Comparison of ENCODE assay signal across 18 cellular contexts in genomic region chr19:10146142-10146541, GRCh38. TPM values are rescaled to one million over a fixed set of nuclear protein-coding genes. Genes with fewer than 3 reads are reported as not detected.
DNase-seq lines count a peak whose midpoint lies in the region; ATAC-seq and TF ChIP-seq lines count a peak whose summit lies in the region.
"Had no signal": no experiment of that assay in that cellular context is flagged by ENCODE, and none has a peak within 500 bp of the region (broad histone marks: within the 10 kb centered on the region; RNA-seq: fewer than 3 reads in every experiment).

No MANE protein-coding gene starts in this region.

- peaks cover 7% of the 10 kb centered on the region for H3K79me1 ChIP-seq in neuronal stem cell (ENCODE audit: low read depth, low read length)

- no peak overlapping the region for H2AK5ac ChIP-seq in neuronal stem cell (ENCODE audit: low read depth, low read length)

- CTCF ChIA-PET in Caco-2 (lab: Charles Lee): no interaction called here
- CTCF ChIA-PET in PC-3 (lab: Charles Lee): interaction anchor here (0.6 kb wide), 1 partner anchor 118 kb away, joined by 8 read pairs; no protein-coding TSS in a partner anchor

- H3K9me3 ChIP-seq in Caco-2 (no peaks in the 10 kb centered on the region), neuronal stem cell (replicated peaks in 1 of 2; ENCODE audit: control insufficient read depth in 2 of 2, insufficient read depth in 1 of 2, low read depth in 1 of 2, low read length in 2 of 2) (no peaks in the 10 kb centered on the region), endodermal cell (ENCODE audit: control insufficient read depth, low read length) (no peaks in the 10 kb centered on the region), PC-3 (ENCODE audit: low read length) (no peaks in the 10 kb centered on the region)
- H3K9me3 ChIP-seq: MG63, SJSA1 had no signal

- H4K8ac ChIP-seq in neuronal stem cell (ENCODE audit: low read depth, low read length): peak overlapping the region; percentile 10

- no peak overlapping the region for H3K23ac ChIP-seq in neuronal stem cell (ENCODE audit: low read depth, low read length, poor library complexity)

- no peak overlapping the region for H3K4ac ChIP-seq in neuronal stem cell (ENCODE audit: low read length)

- no peak overlapping the region for H3K9ac ChIP-seq in neuronal stem cell (ENCODE audit: low read depth, low read length, poor library complexity)
- H3K9ac ChIP-seq in endodermal cell (ENCODE audit: extremely low read depth, low read length, poor library complexity, severe bottlenecking): no peak overlapping the region
- H3K9ac ChIP-seq in PC-3 (ENCODE audit: low read length): no peak overlapping the region

- intact Hi-C loops in Caco-2 (cut with micrococcal nuclease; ENCODE audit: unreplicated experiment) (no loop called here), PC-3 (cut with micrococcal nuclease) (no loop called here)
- intact Hi-C loops in activated T-helper 2 cell treated with anti-CD3 and anti-CD28 coated beads, Interferon-gamma antibody, Interleukin-2, Interleukin-4, amounts not matched to agents 10 μg/mL and 5 μg/mL and 100 μg/mL, durations not matched to agents 14 hours and 24 hours and 36 hours (cut with micrococcal nuclease): no loop called here

- H3K4me1 ChIP-seq in Caco-2 (no peaks in the 10 kb centered on the region), neuronal stem cell (ENCODE audit: control insufficient read depth in 2 of 2, insufficient read depth in 1 of 2, low read depth in 1 of 2, low read length in 2 of 2) (no peaks in the 10 kb centered on the region), endodermal cell (ENCODE audit: control insufficient read depth, insufficient read depth, low read length) (no peaks in the 10 kb centered on the region), PC-3 (ENCODE audit: insufficient read depth, low read length) (no peaks in the 10 kb centered on the region)
- H3K4me1 ChIP-seq: SJSA1 had no signal

- H3K4me3 Mint-ChIP-seq in Caco-2 (ENCODE audit: unreplicated experiment): no peak overlapping the region
- H3K4me3 Mint-ChIP-seq in activated T-helper 2 cell treated with anti-CD3 and anti-CD28 coated beads, Interferon-gamma antibody, Interleukin-2, Interleukin-4, amounts not matched to agents 10 μg/mL and 5 μg/mL and 100 μg/mL, durations not matched to agents 14 hours and 24 hours and 36 hours (ENCODE audit: low read depth): no peak overlapping the region
- H3K4me3 Mint-ChIP-seq in endodermal cell: no peak overlapping the region

- WGBS in neuronal stem cell (ENCODE audit: extremely low coverage in 2 of 2, insufficient read length in 2 of 2, insufficient replicate concordance in 1 of 2), 2 donors: no CpG with 5 or more reads among the region's 14 CpGs
- 89 to 96% methylated on average over 10 to 14 of the region's 14 CpGs for WGBS in endodermal cell (ENCODE audit: insufficient coverage in 1 of 2, insufficient read length in 1 of 2), 2 experiments

- peak overlapping the region; percentile 87 for H3K14ac ChIP-seq in neuronal stem cell (ENCODE audit: low read length)

- H3K4me1 Mint-ChIP-seq in Caco-2 (ENCODE audit: low read depth, unreplicated experiment) (no peaks in the 10 kb centered on the region), endodermal cell (no peaks in the 10 kb centered on the region)
- H3K4me1 Mint-ChIP-seq in activated T-helper 2 cell treated with anti-CD3 and anti-CD28 coated beads, Interferon-gamma antibody, Interleukin-2, Interleukin-4, amounts not matched to agents 10 μg/mL and 5 μg/mL and 100 μg/mL, durations not matched to agents 14 hours and 24 hours and 36 hours (ENCODE audit: low read depth): peaks cover 13% of the 10 kb centered on the region

- peak overlapping the region; percentile 37 to 76 for H3K27ac Mint-ChIP-seq in activated naive CD4-positive, alpha-beta T cell treated with anti-CD3 and anti-CD28 coated beads, Interleukin-2, amount 50 U/mL, for 72 hours
- H3K27ac Mint-ChIP-seq in Caco-2 (ENCODE audit: unreplicated experiment): peak overlapping the region; percentile 32
- H3K27ac Mint-ChIP-seq in activated T-helper 2 cell treated with anti-CD3 and anti-CD28 coated beads, Interferon-gamma antibody, Interleukin-2, Interleukin-4, amounts not matched to agents 10 μg/mL and 5 μg/mL and 100 μg/mL, durations not matched to agents 14 hours and 24 hours and 36 hours: peak overlapping the region; percentile 49
- no peak overlapping the region for H3K27ac Mint-ChIP-seq in endodermal cell

- H2AFZ ChIP-seq in neuronal stem cell (ENCODE audit: low read length) (no peak overlapping the region), PC-3 (ENCODE audit: low read length) (no peak overlapping the region)
- H2AFZ ChIP-seq: PC-9 had no signal

- no peak for DNase-seq in activated naive CD4-positive, alpha-beta T cell treated with anti-CD3 and anti-CD28 coated beads, Interleukin-2, amount 50 U/mL, for 72 hours (ENCODE audit: low spot score in 2 of 2)
- DNase-seq in activated naive CD4-positive, alpha-beta T cell treated with Interleukin-2 at 50 U/mL for 16 hours: no peak
- no peak for DNase-seq in Caco-2
- no peak for DNase-seq in activated T-helper 2 cell treated with anti-CD3 and anti-CD28 coated beads, Interferon-gamma antibody, Interleukin-2, Interleukin-4, amounts not matched to agents 10 μg/mL and 5 μg/mL and 100 μg/mL, durations not matched to agents 14 hours and 24 hours and 36 hours (ENCODE audit: low spot score)
- no peak for DNase-seq in neuronal stem cell (ENCODE audit: low spot score)
- DNase-seq in endodermal cell: no peak
- DNase-seq in PC-3: no peak
- no peak for DNase-seq in COLO829 (ENCODE audit: low spot score)
- DNase-seq: ACHN, AML-193, EL, MG63, NCI-H1092, NCI-H2081 treated with DMSO at 0.1 percent for 48 hours, NCI-H510A, NCI-H82, PC-9 had no signal

- H3K36me3 ChIP-seq in Caco-2 (ENCODE audit: control insufficient read depth, insufficient read depth, low read length): 0 out of 2 replicates have a peak, but pooled peaks cover under 1% of the 10 kb centered on the region
- peaks cover 74 to 95% of the 10 kb centered on the region in 2 donors for H3K36me3 ChIP-seq in neuronal stem cell (replicated peaks in 1 of 2; ENCODE audit: control insufficient read depth in 2 of 2, insufficient read depth in 2 of 2, low read length in 2 of 2)
- peaks cover 84% of the 10 kb centered on the region for H3K36me3 ChIP-seq in endodermal cell (ENCODE audit: control insufficient read depth, insufficient read depth, low read length)
- H3K36me3 ChIP-seq in PC-3 (ENCODE audit: low read depth, low read length): peaks cover 82% of the 10 kb centered on the region

- no peak overlapping the region for H2BK12ac ChIP-seq in neuronal stem cell (ENCODE audit: low read length)

- H3K36me3 Mint-ChIP-seq in activated naive CD4-positive, alpha-beta T cell treated with anti-CD3 and anti-CD28 coated beads, Interleukin-2, amount 50 U/mL, for 72 hours: peaks cover 46 to 47% of the 10 kb centered on the region in 2 donors
- peaks cover 89% of the 10 kb centered on the region for H3K36me3 Mint-ChIP-seq in Caco-2 (ENCODE audit: insufficient read depth, unreplicated experiment)
- H3K36me3 Mint-ChIP-seq in activated T-helper 2 cell treated with anti-CD3 and anti-CD28 coated beads, Interferon-gamma antibody, Interleukin-2, Interleukin-4, amounts not matched to agents 10 μg/mL and 5 μg/mL and 100 μg/mL, durations not matched to agents 14 hours and 24 hours and 36 hours (ENCODE audit: low read depth): peaks cover 81% of the 10 kb centered on the region
- H3K36me3 Mint-ChIP-seq in endodermal cell (ENCODE audit: low read depth): peaks cover 76% of the 10 kb centered on the region

- H3K27me3 Mint-ChIP-seq in Caco-2 (ENCODE audit: insufficient read depth, unreplicated experiment) (no peaks in the 10 kb centered on the region), endodermal cell (ENCODE audit: insufficient read depth) (no peaks in the 10 kb centered on the region)
- no peaks in the 10 kb centered on the region for H3K27me3 Mint-ChIP-seq in activated T-helper 2 cell treated with anti-CD3 and anti-CD28 coated beads, Interferon-gamma antibody, Interleukin-2, Interleukin-4, amounts not matched to agents 10 μg/mL and 5 μg/mL and 100 μg/mL, durations not matched to agents 14 hours and 24 hours and 36 hours (ENCODE audit: low read depth)

- BruUV-seq in Caco-2 (replicated peaks; lab: Mats Ljungman, UMichigan) (no TSS peak), PC-3 (replicated peaks; lab: Mats Ljungman, UMichigan) (no TSS peak)

- H3K9me3 Mint-ChIP-seq in activated naive CD4-positive, alpha-beta T cell treated with anti-CD3 and anti-CD28 coated beads, Interleukin-2, amount 50 U/mL, for 72 hours: no peaks in the 10 kb centered on the region
- no peaks in the 10 kb centered on the region for H3K9me3 Mint-ChIP-seq in Caco-2 (ENCODE audit: unreplicated experiment)
- H3K9me3 Mint-ChIP-seq in activated T-helper 2 cell treated with anti-CD3 and anti-CD28 coated beads, Interferon-gamma antibody, Interleukin-2, Interleukin-4, amounts not matched to agents 10 μg/mL and 5 μg/mL and 100 μg/mL, durations not matched to agents 14 hours and 24 hours and 36 hours: no peaks in the 10 kb centered on the region
- H3K9me3 Mint-ChIP-seq in endodermal cell: no peaks in the 10 kb centered on the region

- H2BK5ac ChIP-seq in neuronal stem cell (ENCODE audit: low read length): no peak overlapping the region

- no peaks in the 10 kb centered on the region for H3K27me3 ChIP-seq in Caco-2 (replicated peaks; ENCODE audit: control insufficient read depth, insufficient read depth, low read length)
- no peaks in the 10 kb centered on the region for H3K27me3 ChIP-seq in neuronal stem cell (ENCODE audit: control insufficient read depth in 3 of 3, insufficient read depth in 3 of 3, low read depth in 1 of 3, low read length in 3 of 3)
- H3K27me3 ChIP-seq in endodermal cell (ENCODE audit: control insufficient read depth, insufficient read depth, low read length, poor library complexity, severe bottlenecking): no peaks in the 10 kb centered on the region
- H3K27me3 ChIP-seq in PC-3 (ENCODE audit: low read length): no peaks in the 10 kb centered on the region
- H3K27me3 ChIP-seq: MG63, SJSA1 had no signal

- H3K4me3 ChIP-seq in Caco-2 (ENCODE audit: low read depth, low read length) (no peak overlapping the region), neuronal stem cell (ENCODE audit: low read length in 2 of 2) (peak overlapping the region in 1 of 2 donors; percentile 60), endodermal cell (ENCODE audit: low read length) (no peak overlapping the region), PC-3 (ENCODE audit: low read length) (no peak overlapping the region)
- H3K4me3 ChIP-seq: MG63, PC-9, SJSA1 had no signal

- H4K91ac ChIP-seq in neuronal stem cell (ENCODE audit: low read depth, low read length, poor library complexity): no peak overlapping the region

- no peaks in the 10 kb centered on the region for H3K9me2 ChIP-seq in PC-3 (replicated peaks; ENCODE audit: low read length)

- no peak overlapping the region for H2BK120ac ChIP-seq in neuronal stem cell (ENCODE audit: low read depth, low read length)

- H3K27ac ChIP-seq in neuronal stem cell (replicated peaks; ENCODE audit: low read length) (no peak overlapping the region), endodermal cell (ENCODE audit: low read depth, low read length) (no peak overlapping the region), PC-3 (ENCODE audit: low read length) (no peak overlapping the region)
- H3K27ac ChIP-seq: PC-9, SJSA1 had no signal

- no peak overlapping the region for H2BK15ac ChIP-seq in neuronal stem cell (ENCODE audit: low read length)

- H3K79me2 ChIP-seq in PC-3 (ENCODE audit: low read length): no peaks in the 10 kb centered on the region

- no peak overlapping the region for H3K18ac ChIP-seq in neuronal stem cell (ENCODE audit: low read length)

- no peak overlapping the region for H3K4me2 ChIP-seq in neuronal stem cell (ENCODE audit: insufficient read depth, low read length, poor library complexity, severe bottlenecking)
- no peak overlapping the region for H3K4me2 ChIP-seq in PC-3 (ENCODE audit: low read length)
- H3K4me2 ChIP-seq: PC-9 had no signal

- no peak for ATAC-seq in activated naive CD4-positive, alpha-beta T cell treated with anti-CD3 and anti-CD28 coated beads, Interleukin-2, amount 50 U/mL, for 72 hours
- no peak for ATAC-seq in PC-3

- no peaks in the 10 kb centered on the region for H4K20me1 ChIP-seq in PC-3 (ENCODE audit: low read length)

- H3F3A ChIP-seq in PC-3 (ENCODE audit: low read length, unreplicated experiment): no peaks in the 10 kb centered on the region

- POLR2A ChIA-PET in Caco-2 (lab: Charles Lee) (no interaction called here), PC-3 (lab: Charles Lee; ENCODE audit: unreplicated experiment) (interaction anchor here (0.5 kb wide), 1 partner anchor 68 kb away, joined by 9 read pairs; no protein-coding TSS in a partner anchor)

- TF ChIP-seq CTCF in Caco-2 (IDR thresholded peaks at IDR 0.05; ENCODE audit: insufficient read depth in 1 of 2, low read depth in 1 of 2, low read length in 1 of 2, severe bottlenecking in 1 of 2, unreplicated experiment in 1 of 2): no peak
- no peak for TF ChIP-seq CTCF in endodermal cell (conservative IDR thresholded peaks at IDR 0.05)
- no peak for TF ChIP-seq CTCF in PC-3 (conservative IDR thresholded peaks at IDR 0.05; ENCODE audit: low read depth, low read length)

RNA-seq across cellular contexts. Expression of gene EIF3G, which starts 26.4 kb away (rescaled TPM):
- 100 to 1,000 TPM; 223 to 292 TPM for total RNA-seq in activated naive CD4-positive, alpha-beta T cell treated with anti-CD3 and anti-CD28 coated beads, Interleukin-2, amount 50 U/mL, for 72 hours
- 214 and 229 TPM in 2 replicates for total RNA-seq in Caco-2 (2022)
- 303 and 306 TPM in 2 replicates for total RNA-seq in activated T-helper 2 cell treated with anti-CD3 and anti-CD28 coated beads, Interferon-gamma antibody, Interleukin-2, Interleukin-4, amounts not matched to agents 10 μg/mL and 5 μg/mL and 100 μg/mL, durations not matched to agents 14 hours and 24 hours and 36 hours
- polyA plus RNA-seq in neuronal stem cell (2013, experiment 1 of 2): 165 TPM
- 159 TPM for polyA plus RNA-seq in neuronal stem cell (2013, experiment 2 of 2)
- total RNA-seq in endodermal cell: 100 to 1,000 TPM; 216 to 257 TPM
- polyA plus RNA-seq in endodermal cell (2013, experiment 1 of 2): 179 TPM
- 159 TPM for polyA plus RNA-seq in endodermal cell (2013, experiment 2 of 2)
- total RNA-seq in PC-3 (2014; rRNA removed): 575 and 635 TPM in 2 replicates

RNA-seq across cellular contexts. Expression of gene P2RY11, which starts 34.6 kb away (rescaled TPM):
- 100 to 1,000 TPM in 1 of 2 donors, 10 to 100 TPM in 1; 18.1 to 101 TPM for total RNA-seq in activated naive CD4-positive, alpha-beta T cell treated with anti-CD3 and anti-CD28 coated beads, Interleukin-2, amount 50 U/mL, for 72 hours
- total RNA-seq in Caco-2 (2022) (18.4 and 18.6 TPM in 2 replicates), endodermal cell (10 to 100 TPM in 1 of 2 donors, 1 to 10 TPM in 1; 9.0 to 14.8 TPM), PC-3 (2014; rRNA removed) (11.1 and 17.3 TPM in 2 replicates)
- 41.8 and 46.5 TPM in 2 replicates for total RNA-seq in activated T-helper 2 cell treated with anti-CD3 and anti-CD28 coated beads, Interferon-gamma antibody, Interleukin-2, Interleukin-4, amounts not matched to agents 10 μg/mL and 5 μg/mL and 100 μg/mL, durations not matched to agents 14 hours and 24 hours and 36 hours
- 4.2 TPM for polyA plus RNA-seq in neuronal stem cell (2013, experiment 1 of 2)
- polyA plus RNA-seq in neuronal stem cell (2013, experiment 2 of 2): 3.9 TPM
- 6.3 TPM for polyA plus RNA-seq in endodermal cell (2013, experiment 1 of 2)
- 5.1 TPM for polyA plus RNA-seq in endodermal cell (2013, experiment 2 of 2)

RNA-seq across cellular contexts. Expression of gene PPAN, which starts 40.0 kb away (rescaled TPM):
- total RNA-seq in activated naive CD4-positive, alpha-beta T cell treated with anti-CD3 and anti-CD28 coated beads, Interleukin-2, amount 50 U/mL, for 72 hours: 100 to 1,000 TPM in 1 of 2 donors, 10 to 100 TPM in 1; 52.7 to 209 TPM
- total RNA-seq in Caco-2 (2022) (61.0 and 62.8 TPM in 2 replicates), endodermal cell (10 to 100 TPM; 40.3 to 54.0 TPM), PC-3 (2014; rRNA removed) (183 and 214 TPM in 2 replicates)
- 160 and 162 TPM in 2 replicates for total RNA-seq in activated T-helper 2 cell treated with anti-CD3 and anti-CD28 coated beads, Interferon-gamma antibody, Interleukin-2, Interleukin-4, amounts not matched to agents 10 μg/mL and 5 μg/mL and 100 μg/mL, durations not matched to agents 14 hours and 24 hours and 36 hours
- polyA plus RNA-seq in neuronal stem cell (2013, experiment 1 of 2): 16.9 TPM
- 18.4 TPM for polyA plus RNA-seq in neuronal stem cell (2013, experiment 2 of 2)
- 31.6 TPM for polyA plus RNA-seq in endodermal cell (2013, experiment 1 of 2)
- 28.0 TPM for polyA plus RNA-seq in endodermal cell (2013, experiment 2 of 2)

RNA-seq across cellular contexts. Expression of gene ANGPTL6, which starts 43.7 kb away (rescaled TPM):
- 10 to 100 TPM in 1 of 2 donors, 1 to 10 TPM in 1; 9.1 to 17.1 TPM for total RNA-seq in activated naive CD4-positive, alpha-beta T cell treated with anti-CD3 and anti-CD28 coated beads, Interleukin-2, amount 50 U/mL, for 72 hours
- total RNA-seq in Caco-2 (2022) (0.23 and 0.49 TPM in 2 replicates), endodermal cell (not detected), PC-3 (2014; rRNA removed) (0.81 and 1.2 TPM in 2 replicates)
- total RNA-seq in activated T-helper 2 cell treated with anti-CD3 and anti-CD28 coated beads, Interferon-gamma antibody, Interleukin-2, Interleukin-4, amounts not matched to agents 10 μg/mL and 5 μg/mL and 100 μg/mL, durations not matched to agents 14 hours and 24 hours and 36 hours: 7.7 and 8.0 TPM in 2 replicates
- polyA plus RNA-seq in neuronal stem cell (2013, experiment 1 of 2): not detected
- not detected for polyA plus RNA-seq in neuronal stem cell (2013, experiment 2 of 2)
- polyA plus RNA-seq in endodermal cell (2013, experiment 1 of 2): 0.14 TPM
- 0.29 TPM for polyA plus RNA-seq in endodermal cell (2013, experiment 2 of 2)
- total RNA-seq: PC-9 had no signal

RNA-seq across cellular contexts. Expression of gene DNMT1, which starts 48.6 kb away (rescaled TPM):
- 100 to 1,000 TPM; 416 to 456 TPM for total RNA-seq in activated naive CD4-positive, alpha-beta T cell treated with anti-CD3 and anti-CD28 coated beads, Interleukin-2, amount 50 U/mL, for 72 hours
- total RNA-seq in Caco-2 (2022) (144 and 171 TPM in 2 replicates), endodermal cell (100 to 1,000 TPM; 163 to 189 TPM), PC-3 (2014; rRNA removed) (259 and 358 TPM in 2 replicates)
- total RNA-seq in activated T-helper 2 cell treated with anti-CD3 and anti-CD28 coated beads, Interferon-gamma antibody, Interleukin-2, Interleukin-4, amounts not matched to agents 10 μg/mL and 5 μg/mL and 100 μg/mL, durations not matched to agents 14 hours and 24 hours and 36 hours: 367 and 370 TPM in 2 replicates
- 94.9 TPM for polyA plus RNA-seq in neuronal stem cell (2013, experiment 1 of 2)
- polyA plus RNA-seq in neuronal stem cell (2013, experiment 2 of 2): 102 TPM
- 136 TPM for polyA plus RNA-seq in endodermal cell (2013, experiment 1 of 2)
- polyA plus RNA-seq in endodermal cell (2013, experiment 2 of 2): 125 TPM
